In genomic region chr3:61868499-61868898, GRCh38 we compare ENCODE assay signal across 1 cellular context.
TF ChIP-seq lines count a peak whose summit lies in the region.

No MANE protein-coding gene starts in this region.

TF ChIP-seq in WTC11, 78 proteins besides CTCF, POLR2A, EP300 and RAD21 (continued from another document):
- TF ChIP-seq USF1 (CRISPR knock-in tag; IDR thresholded peaks at IDR 0.05) (no peak), ZNF317 (CRISPR knock-in tag; IDR thresholded peaks at IDR 0.05; ENCODE audit: borderline replicate concordance, low read depth) (no peak), ZNF281 (CRISPR knock-in tag; IDR thresholded peaks at IDR 0.05) (no peak), CREM (CRISPR knock-in tag; IDR thresholded peaks at IDR 0.05) (no peak), ZNF671 (CRISPR knock-in tag; IDR thresholded peaks at IDR 0.05) (no peak)
